Comparison of ENCODE assay signal across 10 cellular contexts in genomic region chr2:12059616-12060441, GRCh38.
DNase-seq lines count a peak whose midpoint lies in the region; ATAC-seq, FAIRE-seq and TF ChIP-seq lines count a peak whose summit lies in the region.
"Had no signal": no experiment of that assay in that cellular context is flagged by ENCODE, and none has a peak within 500 bp of the region (broad histone marks: within the 10 kb centered on the region; RNA-seq: fewer than 3 reads in every experiment).

No MANE protein-coding gene starts in this region.

- H3K27me3 ChIP-seq in ACC112 (ENCODE audit: insufficient read depth, low read length), result no peaks in the 10 kb centered on the region
- H3K27me3 ChIP-seq in SJCRH30, result no peaks in the 10 kb centered on the region
- H3K27me3 ChIP-seq: upper lobe of right lung had no signal

- TF ChIP-seq CTCF in fibroblast of pulmonary artery (IDR thresholded peaks at IDR 0.05; ENCODE audit: low read length, missing control alignments) (no peak), kidney (IDR thresholded peaks at IDR 0.05; ENCODE audit: borderline replicate concordance, extremely low read depth, insufficient read depth) (no peak)

- no peaks in the 10 kb centered on the region for H3K79me2 ChIP-seq in ACC112 (ENCODE audit: control insufficient read depth, insufficient read depth, low read length, unreplicated experiment)

- no peaks in the 10 kb centered on the region for H3K9me3 ChIP-seq in SJCRH30 (replicated peaks)
- no peaks in the 10 kb centered on the region for H3K9me3 ChIP-seq in kidney (ENCODE audit: control insufficient read depth in 1 of 2, low read length in 2 of 2)
- H3K9me3 ChIP-seq: upper lobe of right lung had no signal

- H3K4me3 ChIP-seq in ACC112 (ENCODE audit: low read depth, low read length) (peak overlapping the region; percentile 47; the same call in 1 of the 2 replicates), SJCRH30 (no peak overlapping the region), fibroblast of pulmonary artery (replicated peaks; ENCODE audit: low read depth, low read length) (no peak overlapping the region), kidney (ENCODE audit: low read length in 2 of 2) (no peak overlapping the region)
- H3K4me3 ChIP-seq: upper lobe of right lung had no signal

- H3K9ac ChIP-seq in kidney (ENCODE audit: low read length in 2 of 2), result no peak overlapping the region

- H3K36me3 ChIP-seq in ACC112 (ENCODE audit: insufficient read depth, low read length), result no peaks in the 10 kb centered on the region
- no peaks in the 10 kb centered on the region for H3K36me3 ChIP-seq in SJCRH30
- no peaks in the 10 kb centered on the region for H3K36me3 ChIP-seq in kidney (ENCODE audit: control insufficient read depth in 1 of 2, insufficient read depth in 2 of 2, low read length in 2 of 2)
- H3K36me3 ChIP-seq: upper lobe of right lung had no signal

- DNase-seq in HCEC 1CT (peak; percentile 35), SJCRH30 (peak; percentile 49 to 71), fibroblast of pulmonary artery (ENCODE audit: low read depth) (peak; percentile 12), substantia nigra (lab: John Stamatoyannopoulos, UW) (no peak), kidney (no peak), NCI-H187 (lab: John Stamatoyannopoulos, UW) (no peak)
- DNase-seq: activated CD4-positive, alpha-beta T cell treated with anti-CD3 and anti-CD28 coated beads for 4 hours; upper lobe of right lung had no signal

- no peak overlapping the region for H2AFZ ChIP-seq in ACC112 (ENCODE audit: low read length, unreplicated experiment)

- intact Hi-C loops in kidney (cut with DNase I), result no loop called here

- ATAC-seq in HG03432 (IDR thresholded peaks at IDR 0.05; ENCODE audit: unreplicated experiment), result no peak
- ATAC-seq: upper lobe of right lung had no signal

- H3K4me1 ChIP-seq in ACC112 (ENCODE audit: control insufficient read depth, insufficient read depth, low read length, unreplicated experiment), result peaks cover 27% of the 10 kb centered on the region
- peaks cover 54% of the 10 kb centered on the region for H3K4me1 ChIP-seq in SJCRH30
- no peaks in the 10 kb centered on the region for H3K4me1 ChIP-seq in kidney (ENCODE audit: control insufficient read depth in 1 of 2, insufficient read depth in 1 of 2, low read depth in 1 of 2, low read length in 2 of 2)

- no peak for FAIRE-seq in kidney (lab: Jason Lieb, UNC)

- peak overlapping the region; percentile 15 for H3K27ac ChIP-seq in ACC112 (ENCODE audit: low read depth, low read length)
- H3K27ac ChIP-seq in SJCRH30, result no peak overlapping the region; the same call in 1 of the 2 replicates
- H3K27ac ChIP-seq in substantia nigra (ENCODE audit: low read depth, low read length, poor library complexity, severe bottlenecking), result no peak overlapping the region
- H3K27ac ChIP-seq in kidney (ENCODE audit: low read depth in 2 of 2, low read length in 2 of 2), result no peak overlapping the region
- H3K27ac ChIP-seq: upper lobe of right lung had no signal

Comparison
In these comparisons a context has a peak if more than half of its experiments do, and no peak if none do; other contexts are left out.
1. DNase-seq: peak in HCEC 1CT (single experiment), SJCRH30 (2 of 2) and fibroblast of pulmonary artery (single experiment); none in substantia nigra (0 of 49), kidney (single experiment) and NCI-H187 (0 of 2).